Comparison of ENCODE assay signal across 21 cellular contexts in the genomic region with DNA sequence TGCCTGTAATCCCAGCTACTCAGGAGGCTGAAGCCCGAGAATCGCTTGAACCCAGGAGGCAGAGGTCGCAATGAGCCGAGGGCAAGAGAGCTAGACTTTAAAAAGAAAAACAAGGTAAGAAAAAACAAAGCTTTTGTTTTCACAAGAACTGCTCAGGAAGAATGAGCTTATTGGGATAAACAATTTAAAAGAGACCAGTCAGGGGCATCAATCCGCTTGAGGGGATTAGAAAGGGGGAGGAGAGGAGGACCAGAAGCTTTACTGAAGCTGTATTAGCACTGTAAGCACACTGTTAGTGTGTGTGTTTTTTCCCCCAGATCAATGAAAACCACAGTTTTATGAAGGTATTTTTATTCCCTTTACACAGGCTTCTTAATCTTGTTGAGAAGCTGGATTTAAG. TPM values are rescaled to one million over a fixed set of nuclear protein-coding genes. Genes with fewer than 3 reads are reported as not detected.
"Had no signal": no experiment of that assay in that cellular context is flagged by ENCODE, and none has a peak within 500 bp of the region (broad histone marks: within the 10 kb centered on the region; RNA-seq: fewer than 3 reads in every experiment).

No MANE protein-coding gene starts in this region.

- H3K27ac ChIP-seq: foreskin keratinocyte, lower lobe of right lung, neutrophil, right lobe of liver, suprapubic skin had no signal

- H3K4me1 ChIP-seq: foreskin keratinocyte, suprapubic skin had no signal

- H3K27me3 Mint-ChIP-seq: activated CD8-positive, alpha-beta T cell treated with anti-CD3 and anti-CD28 coated beads for 36 hours; central memory CD8-positive, alpha-beta T cell; stimulated activated naive CD8-positive, alpha-beta T cell treated with anti-CD3 and anti-CD28 coated beads, Interleukin-15, Interleukin-2, amounts not matched to agents 100 ng/mL and 50 ng/mL, for 24 hours; type B pancreatic cell had no signal

- H3K9me3 ChIP-seq: lower lobe of right lung, neutrophil, right lobe of liver, suprapubic skin had no signal

- H3K27me3 ChIP-seq: foreskin keratinocyte, neutrophil, right lobe of liver, suprapubic skin had no signal

- ATAC-seq: activated CD8-positive, alpha-beta T cell treated with anti-CD3 and anti-CD28 coated beads for 36 hours; activated naive CD4-positive, alpha-beta T cell treated with anti-CD3 and anti-CD28 coated beads, Interleukin-2, amount 50 U/mL, for 72 hours; foreskin keratinocyte; lower lobe of right lung had no signal

- DNase-seq: activated CD4-positive, alpha-beta T cell treated with anti-CD3 and anti-CD28 coated beads for 4 hours; activated CD8-positive, alpha-beta T cell treated with anti-CD3 and anti-CD28 coated beads for 36 hours; activated effector memory CD4-positive, alpha-beta T cell treated with anti-CD3 and anti-CD28 coated beads, Interleukin-2, amount 50 U/mL, for 16 hours; activated T-cell treated with anti-CD3 and anti-CD28 coated beads, Interleukin-2, amount 50 U/mL, for 48 hours; amniotic stem cell; cortex of kidney; effector CD8-positive, alpha-beta T cell; foreskin keratinocyte; glutamatergic neuron; lower lobe of right lung; midbrain; right lobe of liver; T-helper 2 cell had no signal

- H3K9me3 Mint-ChIP-seq: activated CD8-positive, alpha-beta T cell treated with anti-CD3 and anti-CD28 coated beads for 36 hours; activated naive CD4-positive, alpha-beta T cell treated with anti-CD3 and anti-CD28 coated beads, Interleukin-2, amount 50 U/mL, for 72 hours; central memory CD8-positive, alpha-beta T cell; stimulated activated naive CD8-positive, alpha-beta T cell treated with anti-CD3 and anti-CD28 coated beads, Interleukin-15, Interleukin-2, amounts not matched to agents 100 ng/mL and 50 ng/mL, for 24 hours; type B pancreatic cell; WTC11 had no signal

- H3K27ac Mint-ChIP-seq: activated CD8-positive, alpha-beta T cell treated with anti-CD3 and anti-CD28 coated beads for 36 hours; activated naive CD4-positive, alpha-beta T cell treated with anti-CD3 and anti-CD28 coated beads, Interleukin-2, amount 50 U/mL, for 72 hours; stimulated activated naive CD8-positive, alpha-beta T cell treated with anti-CD3 and anti-CD28 coated beads, Interleukin-15, Interleukin-2, amounts not matched to agents 100 ng/mL and 50 ng/mL, for 24 hours; type B pancreatic cell had no signal

- H3K4me3 ChIP-seq: lower lobe of right lung, right lobe of liver, smooth muscle cell, suprapubic skin had no signal

- H3K4me3 Mint-ChIP-seq: activated CD8-positive, alpha-beta T cell treated with anti-CD3 and anti-CD28 coated beads for 36 hours; central memory CD8-positive, alpha-beta T cell; stimulated activated naive CD8-positive, alpha-beta T cell treated with anti-CD3 and anti-CD28 coated beads, Interleukin-15, Interleukin-2, amounts not matched to agents 100 ng/mL and 50 ng/mL, for 24 hours; type B pancreatic cell; WTC11 had no signal

- H3K36me3 ChIP-seq: right lobe of liver had no signal

RNA-seq across cellular contexts. Expression of a gene that starts 39.6 kb away (rescaled TPM):
- total RNA-seq: activated CD8-positive, alpha-beta T cell treated with anti-CD3 and anti-CD28 coated beads for 36 hours; activated naive CD4-positive, alpha-beta T cell treated with anti-CD3 and anti-CD28 coated beads, Interleukin-2, amount 50 U/mL, for 72 hours had no signal
